2 cellular contexts compared by ENCODE assay signal in the genomic region with DNA sequence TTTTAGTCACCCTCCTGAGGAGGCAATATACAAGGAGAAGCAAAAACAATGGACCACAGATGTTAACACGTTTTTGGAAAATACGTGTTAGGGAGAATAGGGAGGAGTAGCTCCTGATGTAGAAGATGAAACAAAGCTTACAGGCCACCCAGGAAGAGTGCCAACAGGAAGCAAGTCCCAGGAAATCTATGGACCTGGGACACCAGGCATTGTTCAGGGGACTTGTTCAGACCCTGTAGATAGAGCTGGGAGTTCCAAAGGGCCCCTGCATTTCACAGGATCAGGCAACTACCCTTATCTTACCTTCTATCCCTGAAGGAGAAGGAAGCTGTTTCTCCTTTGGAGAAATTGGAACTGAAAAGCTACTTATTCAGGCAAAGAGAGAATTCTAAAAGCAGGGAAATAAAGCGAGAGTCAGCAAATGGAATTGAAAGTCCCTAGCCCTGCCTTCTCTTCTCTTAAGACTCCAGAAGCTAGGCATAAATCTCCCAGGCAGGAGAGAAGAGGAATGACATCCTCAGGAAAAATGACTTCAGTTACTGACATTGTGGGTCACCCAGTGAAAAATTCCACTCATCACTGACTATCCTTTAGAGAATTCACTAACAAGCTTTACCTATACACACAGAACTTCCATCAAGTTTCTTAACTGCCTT.
TF ChIP-seq lines count a peak whose summit lies in the region.

No MANE protein-coding gene starts in this region.

TF ChIP-seq in HCT116, 20 proteins besides CTCF, POLR2A, EP300 and RAD21:
- TF ChIP-seq CEBPB (IDR thresholded peaks at IDR 0.05; ENCODE audit: low read depth) (no peak), TCF7L2 (IDR thresholded peaks at IDR 0.05; ENCODE audit: borderline replicate concordance, extremely low read depth, insufficient read depth, insufficient read length) (no peak), SRF (IDR thresholded peaks at IDR 0.05; ENCODE audit: low read depth) (no peak), ELF1 (IDR thresholded peaks at IDR 0.05; ENCODE audit: borderline replicate concordance, low read depth) (no peak), SIN3A (IDR thresholded peaks at IDR 0.05; ENCODE audit: low read depth) (no peak), EGR1 (IDR thresholded peaks at IDR 0.05; ENCODE audit: low read depth) (no peak), ZNF274 (IDR thresholded peaks at IDR 0.05; ENCODE audit: low read depth, low read length) (no peak), YY1 (IDR thresholded peaks at IDR 0.05; ENCODE audit: extremely low read depth, insufficient replicate concordance, low read depth, low read length) (no peak), MAX (IDR thresholded peaks at IDR 0.05) (no peak), POLR2AphosphoS5 (IDR thresholded peaks at IDR 0.05; ENCODE audit: low read depth, low read length) (no peak), FOSL1 (IDR thresholded peaks at IDR 0.05; ENCODE audit: low read depth) (no peak), EZH2phosphoT487 (IDR thresholded peaks at IDR 0.05; ENCODE audit: borderline replicate concordance) (no peak), EZH2 (IDR thresholded peaks at IDR 0.05) (no peak), ZFX (IDR thresholded peaks at IDR 0.05) (no peak), ZBTB33 (IDR thresholded peaks at IDR 0.05; ENCODE audit: extremely low read depth, insufficient replicate concordance, low read length) (no peak), CBX3 (IDR thresholded peaks at IDR 0.05; ENCODE audit: low read depth) (no peak), SP1 (IDR thresholded peaks at IDR 0.05; ENCODE audit: low read depth) (no peak)
- TF ChIP-seq, protein P1, sequence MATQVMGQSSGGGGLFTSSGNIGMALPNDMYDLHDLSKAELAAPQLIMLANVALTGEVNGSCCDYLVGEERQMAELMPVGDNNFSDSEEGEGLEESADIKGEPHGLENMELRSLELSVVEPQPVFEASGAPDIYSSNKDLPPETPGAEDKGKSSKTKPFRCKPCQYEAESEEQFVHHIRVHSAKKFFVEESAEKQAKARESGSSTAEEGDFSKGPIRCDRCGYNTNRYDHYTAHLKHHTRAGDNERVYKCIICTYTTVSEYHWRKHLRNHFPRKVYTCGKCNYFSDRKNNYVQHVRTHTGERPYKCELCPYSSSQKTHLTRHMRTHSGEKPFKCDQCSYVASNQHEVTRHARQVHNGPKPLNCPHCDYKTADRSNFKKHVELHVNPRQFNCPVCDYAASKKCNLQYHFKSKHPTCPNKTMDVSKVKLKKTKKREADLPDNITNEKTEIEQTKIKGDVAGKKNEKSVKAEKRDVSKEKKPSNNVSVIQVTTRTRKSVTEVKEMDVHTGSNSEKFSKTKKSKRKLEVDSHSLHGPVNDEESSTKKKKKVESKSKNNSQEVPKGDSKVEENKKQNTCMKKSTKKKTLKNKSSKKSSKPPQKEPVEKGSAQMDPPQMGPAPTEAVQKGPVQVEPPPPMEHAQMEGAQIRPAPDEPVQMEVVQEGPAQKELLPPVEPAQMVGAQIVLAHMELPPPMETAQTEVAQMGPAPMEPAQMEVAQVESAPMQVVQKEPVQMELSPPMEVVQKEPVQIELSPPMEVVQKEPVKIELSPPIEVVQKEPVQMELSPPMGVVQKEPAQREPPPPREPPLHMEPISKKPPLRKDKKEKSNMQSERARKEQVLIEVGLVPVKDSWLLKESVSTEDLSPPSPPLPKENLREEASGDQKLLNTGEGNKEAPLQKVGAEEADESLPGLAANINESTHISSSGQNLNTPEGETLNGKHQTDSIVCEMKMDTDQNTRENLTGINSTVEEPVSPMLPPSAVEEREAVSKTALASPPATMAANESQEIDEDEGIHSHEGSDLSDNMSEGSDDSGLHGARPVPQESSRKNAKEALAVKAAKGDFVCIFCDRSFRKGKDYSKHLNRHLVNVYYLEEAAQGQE (IDR thresholded peaks at IDR 0.05; ENCODE audit: low read depth) = no peak

TF ChIP-seq in SK-N-SH, 30 proteins besides CTCF, POLR2A, EP300 and RAD21:
- TF ChIP-seq POLR2AphosphoS5 (IDR thresholded peaks at IDR 0.05; ENCODE audit: low read depth, low read length) (no peak), JUND (IDR thresholded peaks at IDR 0.05) (no peak), GABPA (IDR thresholded peaks at IDR 0.05; ENCODE audit: low read depth) (no peak), NRF1 (IDR thresholded peaks at IDR 0.05; ENCODE audit: low read depth, low read length) (no peak), TCF12 (IDR thresholded peaks at IDR 0.05) (peak; percentile 19; the same call in 1 of the 2 replicates), IRF3 (IDR thresholded peaks at IDR 0.05; ENCODE audit: low read depth, low read length) (no peak), FOSL2 (IDR thresholded peaks at IDR 0.05; ENCODE audit: borderline replicate concordance, low read depth) (no peak), ZBTB33 (IDR thresholded peaks at IDR 0.05; ENCODE audit: borderline replicate concordance, low read depth) (no peak), NFIC (IDR thresholded peaks at IDR 0.05; ENCODE audit: borderline replicate concordance) (no peak)
- TF ChIP-seq, protein P2, sequence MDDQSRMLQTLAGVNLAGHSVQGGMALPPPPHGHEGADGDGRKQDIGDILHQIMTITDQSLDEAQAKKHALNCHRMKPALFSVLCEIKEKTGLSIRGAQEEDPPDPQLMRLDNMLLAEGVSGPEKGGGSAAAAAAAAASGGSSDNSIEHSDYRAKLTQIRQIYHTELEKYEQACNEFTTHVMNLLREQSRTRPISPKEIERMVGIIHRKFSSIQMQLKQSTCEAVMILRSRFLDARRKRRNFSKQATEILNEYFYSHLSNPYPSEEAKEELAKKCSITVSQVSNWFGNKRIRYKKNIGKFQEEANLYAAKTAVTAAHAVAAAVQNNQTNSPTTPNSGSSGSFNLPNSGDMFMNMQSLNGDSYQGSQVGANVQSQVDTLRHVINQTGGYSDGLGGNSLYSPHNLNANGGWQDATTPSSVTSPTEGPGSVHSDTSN (IDR thresholded peaks at IDR 0.05) = peak; percentile 76
